ENCODE assay signal across 8 cellular contexts in genomic region chr5:115841382-115842088, GRCh38. TPM values are rescaled to one million over a fixed set of nuclear protein-coding genes. Genes with fewer than 3 reads are reported as not detected.
DNase-seq lines count a peak whose midpoint lies in the region; ATAC-seq and TF ChIP-seq lines count a peak whose summit lies in the region.

TSS of gene AP3S1 (plus strand) at chr5:115841935. CDS start at chr5:115842038, 103 bp downstream.
TSS of gene ATG12 (minus strand) at chr5:115841565. CDS start at chr5:115841552, 13 bp downstream.

- H4K20me1 ChIP-seq in hepatocyte (ENCODE audit: insufficient read depth, poor library complexity, severe bottlenecking) = peaks cover 59% of the 10 kb centered on the region

- no peaks in the 10 kb centered on the region for H3K9me2 ChIP-seq in hepatocyte (replicated peaks; ENCODE audit: insufficient read depth)

- H3K4me3 ChIP-seq in hepatocyte (peak within 1 kb of the TSS; percentile 72), aorta (ENCODE audit: low read length in 2 of 2) (peak within 1 kb of the TSS; percentile 72 to 83)

- peak within 1 kb of the TSS; percentile 91 for H3K4me2 ChIP-seq in hepatocyte

- intact Hi-C loops in aorta (cut with DNase I) = loop anchor here (5.0 to 10.0 kb wide), 4 partner anchors 123 to 226 kb away; partner anchors contain the start of genes ARL14EPL (in 1 of the 2) and LVRN (in 1 of the 2)

- under 1% methylated on average over 32 of the region's 65 CpGs for WGBS in hepatocyte (ENCODE audit: low lambda C conversion rate, missing lambda C conversion rate)
- WGBS in aorta, 2 donors = 5 to 10% methylated on average over 65 of the region's 65 CpGs

- H3K79me2 ChIP-seq in hepatocyte = peaks cover 88% of the 10 kb centered on the region

- H3K27ac ChIP-seq in hepatocyte = peak within 1 kb of the TSS; percentile 94
- peak within 1 kb of the TSS; percentile 58 to 83 for H3K27ac ChIP-seq in aorta (ENCODE audit: low read depth in 1 of 2, low read length in 2 of 2)

- H3K27me3 ChIP-seq in hepatocyte (no peaks in the 10 kb centered on the region), aorta (ENCODE audit: control insufficient read depth in 1 of 2, insufficient read depth in 2 of 2, low read length in 1 of 2) (no peaks in the 10 kb centered on the region)

- no peak for TF ChIP-seq CTCF in hepatocyte (IDR thresholded peaks at IDR 0.05; ENCODE audit: poor library complexity)

- H3K36me3 ChIP-seq in hepatocyte (replicated peaks; ENCODE audit: insufficient read depth, low read depth) (no peaks in the 10 kb centered on the region), aorta (ENCODE audit: control insufficient read depth in 1 of 2, insufficient read depth in 2 of 2, low read length in 1 of 2) (peaks cover 0 to 2% of the 10 kb centered on the region in 2 donors)

- ATAC-seq in GM18519 (IDR thresholded peaks at IDR 0.05; ENCODE audit: low FRiP score, unreplicated experiment) (peak; percentile 81), HG03045 (IDR thresholded peaks at IDR 0.05; ENCODE audit: unreplicated experiment) (peak; percentile 86), aorta (ENCODE audit: low FRiP score) (peak; percentile 98)

- DNase-seq in NCI-H2081 treated with DMSO at 0.1 percent for 48 hours (lab: John Stamatoyannopoulos, UW) = peak; percentile 40
- DNase-seq in T1000 (lab: John Stamatoyannopoulos, UW) = peak; percentile 87
- peak; percentile 97 for DNase-seq in astrocyte of the hippocampus (ENCODE audit: low read depth, low spot score)
- DNase-seq in hepatocyte (ENCODE audit: low spot score) = peak; percentile 95
- peak; percentile 82 for DNase-seq in renal cortical epithelial cell (ENCODE audit: low read depth)
- DNase-seq in aorta = peak; percentile 96

- peaks cover 26% of the 10 kb centered on the region for H3K4me1 ChIP-seq in hepatocyte (ENCODE audit: insufficient read depth)
- peaks cover 0 to 11% of the 10 kb centered on the region in 2 donors for H3K4me1 ChIP-seq in aorta (ENCODE audit: control insufficient read depth in 1 of 2, insufficient read depth in 2 of 2, low read length in 2 of 2)

- H3K9me3 ChIP-seq in hepatocyte (ENCODE audit: low read depth) (no peaks in the 10 kb centered on the region), aorta (ENCODE audit: control insufficient read depth, low read length) (no peaks in the 10 kb centered on the region)

- H2AFZ ChIP-seq in hepatocyte = peak within 1 kb of the TSS; percentile 67

RNA-seq across cellular contexts. Expression of gene AP3S1, which starts in this region (rescaled TPM):
- total RNA-seq in hepatocyte (122 and 362 TPM in 2 replicates), renal cortical epithelial cell (67.5 and 77.8 TPM in 2 replicates), aorta (100 to 1,000 TPM; 114 to 118 TPM)
- polyA plus RNA-seq in hepatocyte (130 and 148 TPM in 2 replicates), aorta (100 to 1,000 TPM in 1 of 2 donors, 10 to 100 TPM in 1; 86.5 to 273 TPM)

RNA-seq across cellular contexts. Expression of gene ATG12, which starts in this region (rescaled TPM):
- total RNA-seq in hepatocyte (48.3 and 85.7 TPM in 2 replicates), renal cortical epithelial cell (41.9 and 42.2 TPM in 2 replicates), aorta (10 to 100 TPM; 42.5 to 52.5 TPM)
- polyA plus RNA-seq in hepatocyte (65.3 and 66.0 TPM in 2 replicates), aorta (10 to 100 TPM; 45.3 to 62.6 TPM)

Comparison
In these comparisons a context has a peak if more than half of its experiments do, and no peak if none do; other contexts are left out.
1. Peak in every context shown above with its lines: DNase-seq, ATAC-seq, H3K4me3 ChIP-seq and H3K27ac ChIP-seq.
2. DNase-seq: peak in every context shown above with its lines; median percentile 97 in astrocyte of the hippocampus; 96 in aorta; 95 in hepatocyte; 87 in T1000; 82 in renal cortical epithelial cell; 40 in NCI-H2081 treated with DMSO at 0.1 percent for 48 hours.